In genomic region chr14:88385212-88386101, GRCh38 we compare ENCODE assay signal across 1 cellular context.
A peak's percentile ranks its signal among the peaks of the same experiment; 100 is the strongest.
TF ChIP-seq lines count a peak whose summit lies in the region.

SPATA7 (plus strand) TSS chr14:88385657; CDS start chr14:88385819, 162 bp downstream.

TF ChIP-seq in HepG2, 621 proteins besides CTCF, POLR2A, EP300 and RAD21 (continued from another document and continues in another):
- TF ChIP-seq ZNF280B (CRISPR knock-in tag; IDR thresholded peaks at IDR 0.05; ENCODE audit: borderline replicate concordance) (0 out of 2 replicates have a peak, but pooled peaks have one; percentile 42), ZHX2 (IDR thresholded peaks at IDR 0.05; ENCODE audit: low read depth) (peak; percentile 43; the same call in 1 of the 2 replicates), ZHX2 (CRISPR knock-in tag; IDR thresholded peaks at IDR 0.05; ENCODE audit: borderline replicate concordance) (no peak), ZNF468 (CRISPR knock-in tag; IDR thresholded peaks at IDR 0.05) (no peak), ASH2L (IDR thresholded peaks at IDR 0.05; ENCODE audit: insufficient read length, low read depth, low read length) (peak; percentile 82), PHF8 (CRISPR knock-in tag; IDR thresholded peaks at IDR 0.05) (peak; percentile 94), NFIB (CRISPR knock-in tag; IDR thresholded peaks at IDR 0.05; ENCODE audit: borderline replicate concordance) (no peak), DNMT3B (CRISPR knock-in tag; conservative IDR thresholded peaks at IDR 0.05) (no peak), AHR (CRISPR knock-in tag; IDR thresholded peaks at IDR 0.05) (peak; percentile 66; the same call in 1 of the 2 replicates), TEAD3 (CRISPR knock-in tag; optimal IDR thresholded peaks at IDR 0.05; ENCODE audit: borderline replicate concordance) (peak; percentile 80), KAT7 (CRISPR knock-in tag; IDR thresholded peaks at IDR 0.05; ENCODE audit: borderline replicate concordance) (0 out of 2 replicates have a peak, but pooled peaks have one; percentile 52), ZNF687 (CRISPR knock-in tag; IDR thresholded peaks at IDR 0.05) (peak; percentile 88), ZNF552 (CRISPR knock-in tag; IDR thresholded peaks at IDR 0.05; ENCODE audit: borderline replicate concordance) (0 out of 2 replicates have a peak, but pooled peaks have one; percentile 40), ZNF367 (CRISPR knock-in tag; IDR thresholded peaks at IDR 0.05; ENCODE audit: borderline replicate concordance) (no peak), E2F1 (CRISPR knock-in tag; IDR thresholded peaks at IDR 0.05) (no peak), DRAP1 (CRISPR knock-in tag; IDR thresholded peaks at IDR 0.05) (peak; percentile 61), AGO2 (optimal IDR thresholded peaks at IDR 0.05; ENCODE audit: low read depth, low read length) (peak; percentile 38), ZNF501 (CRISPR knock-in tag; IDR thresholded peaks at IDR 0.05) (peak; percentile 92), STAG1 (CRISPR knock-in tag; IDR thresholded peaks at IDR 0.05) (0 out of 2 replicates have a peak, but pooled peaks have one; percentile 9), BCL6 (CRISPR knock-in tag; IDR thresholded peaks at IDR 0.05) (0 out of 2 replicates have a peak, but pooled peaks have one; percentile 20), MAFG (CRISPR knock-in tag; IDR thresholded peaks at IDR 0.05) (no peak), SP5 (CRISPR knock-in tag; IDR thresholded peaks at IDR 0.05; ENCODE audit: borderline replicate concordance, low read depth) (peak; percentile 64; the same call in 1 of the 2 replicates), YY1 (IDR thresholded peaks at IDR 0.05; ENCODE audit: insufficient read depth, insufficient replicate concordance, low read depth, low read length) (no peak), NCOA2 (CRISPR knock-in tag; IDR thresholded peaks at IDR 0.05) (peak; percentile 30; the same call in 1 of the 2 replicates), ZNF709 (CRISPR knock-in tag; IDR thresholded peaks at IDR 0.05) (peak; percentile 69; the same call in 1 of the 2 replicates), ZNF331 (CRISPR knock-in tag; IDR thresholded peaks at IDR 0.05) (peak; percentile 63; the same call in 1 of the 2 replicates), RFX3 (CRISPR knock-in tag; IDR thresholded peaks at IDR 0.05) (peak; percentile 86), ARID4A (CRISPR knock-in tag; IDR thresholded peaks at IDR 0.05; ENCODE audit: borderline replicate concordance) (peak; percentile 87), CBX5 (CRISPR knock-in tag; IDR thresholded peaks at IDR 0.05; ENCODE audit: borderline replicate concordance) (no peak), KLF16 (CRISPR knock-in tag; IDR thresholded peaks at IDR 0.05) (peak in 1 of 2 experiments; percentile 39; a peak in 1 of 4 replicates), THAP9 (CRISPR knock-in tag; IDR thresholded peaks at IDR 0.05; ENCODE audit: borderline replicate concordance) (peak; percentile 76; the same call in 1 of the 2 replicates), ATF7 (IDR thresholded peaks at IDR 0.05) (peak; percentile 82), ATF7 (CRISPR knock-in tag; IDR thresholded peaks at IDR 0.05) (no peak; the same call in 1 of the 2 replicates), MTF2 (CRISPR knock-in tag; IDR thresholded peaks at IDR 0.05; ENCODE audit: borderline replicate concordance) (no peak), PAX8 (CRISPR knock-in tag; IDR thresholded peaks at IDR 0.05; ENCODE audit: borderline replicate concordance) (no peak), SIN3B (IDR thresholded peaks at IDR 0.05; ENCODE audit: low read length) (peak; percentile 15; the same call in 1 of the 2 replicates), CREB1 (IDR thresholded peaks at IDR 0.05) (peak; percentile 100), CREB1 (CRISPR knock-in tag; IDR thresholded peaks at IDR 0.05) (peak; percentile 97), ZNF10 (CRISPR knock-in tag; IDR thresholded peaks at IDR 0.05; ENCODE audit: borderline replicate concordance, low read depth) (no peak), HOXA9 (CRISPR knock-in tag; IDR thresholded peaks at IDR 0.05; ENCODE audit: borderline replicate concordance) (no peak), RFXAP (CRISPR knock-in tag; IDR thresholded peaks at IDR 0.05; ENCODE audit: borderline replicate concordance) (0 out of 2 replicates have a peak, but pooled peaks have one; percentile 60), POLR2G (IDR thresholded peaks at IDR 0.05; ENCODE audit: low read depth, low read length) (peak; percentile 75; the same call in 1 of the 2 replicates)
